ENCODE assay signal across 9 cellular contexts in the genomic region with DNA sequence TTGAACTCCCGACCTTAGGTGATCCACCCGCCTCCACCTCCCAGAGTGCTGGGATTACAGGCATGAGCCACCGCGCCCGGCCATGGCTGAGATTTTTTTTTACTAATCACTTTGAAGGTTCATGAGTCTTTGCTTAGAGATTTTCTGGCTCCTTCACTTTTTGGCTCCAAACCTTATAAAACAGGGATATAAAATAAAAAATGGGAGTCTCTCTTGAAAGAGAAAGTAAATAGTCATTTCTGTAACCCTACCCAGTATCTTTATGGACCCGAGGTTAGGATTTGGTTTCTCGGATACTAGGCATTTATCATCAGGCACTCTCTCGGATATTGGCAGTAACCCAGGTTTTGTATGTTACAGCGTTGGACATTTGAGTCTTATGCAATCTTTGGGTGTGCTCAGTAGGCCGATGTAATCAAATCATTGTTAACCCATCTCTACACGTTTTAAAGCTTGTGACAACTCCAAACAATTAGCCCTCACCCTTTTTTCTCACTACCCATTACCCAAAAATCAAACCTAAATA. TPM values are rescaled to one million over a fixed set of nuclear protein-coding genes. Genes with fewer than 3 reads are reported as not detected.
A peak's percentile ranks its signal among the peaks of the same experiment; 100 is the strongest.
DNase-seq lines count a peak whose midpoint lies in the region; ATAC-seq and TF ChIP-seq lines count a peak whose summit lies in the region.
"Had no signal": no experiment of that assay in that cellular context is flagged by ENCODE, and none has a peak within 500 bp of the region (broad histone marks: within the 10 kb centered on the region; RNA-seq: fewer than 3 reads in every experiment).

No MANE protein-coding gene starts in this region.

- no peak for TF ChIP-seq CTCF in testis (IDR thresholded peaks at IDR 0.05)

- no peaks in the 10 kb centered on the region for H3K36me3 ChIP-seq in testis (ENCODE audit: low read depth, missing control alignments)

- peaks cover 6% of the 10 kb centered on the region for H3K4me1 ChIP-seq in testis

- 46 to 52% methylated on average over 11 of the region's 11 CpGs for WGBS in testis, 2 donors

- no peak overlapping the region for H3K27ac ChIP-seq in testis

- peak; percentile 27 for DNase-seq in HEK293T (ENCODE audit: extremely low spot score)
- DNase-seq in RPMI7951 (ENCODE audit: low read depth), result peak; percentile 82
- DNase-seq in foreskin melanocyte, result peak; percentile 18
- DNase-seq in skeletal muscle cell (ENCODE audit: low read depth), result peak; percentile 72
- no peak for DNase-seq in testis
- DNase-seq in activated CD4-positive, alpha-beta T cell treated with anti-CD3 and anti-CD28 coated beads for 1 hour, result no peak
- DNase-seq: retina had no signal

- H3K9me3 ChIP-seq in testis, result no peaks in the 10 kb centered on the region

- no peaks in the 10 kb centered on the region for H3K27me3 ChIP-seq in testis

- TF ChIP-seq POLR2A in testis (IDR thresholded peaks at IDR 0.05), result no peak

- ATAC-seq in GM21360 (IDR thresholded peaks at IDR 0.05; ENCODE audit: unreplicated experiment) (no peak), HG02973 (IDR thresholded peaks at IDR 0.05; ENCODE audit: unreplicated experiment) (no peak)

- CTCF ChIA-PET in HEK293T (lab: Yijun Ruan, JAX), result interaction anchor here (2.0 kb wide), 1 partner anchor 97 kb away, joined by 6 read pairs; no protein-coding TSS in a partner anchor

- intact Hi-C loops in testis (cut with DNase I; ENCODE audit: low total_unique reads), result no loop called here

- H3K4me3 ChIP-seq in skeletal muscle cell (ENCODE audit: low read depth, low read length) (no peak overlapping the region), testis (no peak overlapping the region)

- POLR2A ChIA-PET in HEK293T (lab: Yijun Ruan, JAX), result no interaction called here

TF ChIP-seq in HEK293T, 16 proteins besides CTCF, POLR2A, EP300 and RAD21:
- TF ChIP-seq ELF4 (IDR thresholded peaks at IDR 0.05) (no peak), BHLHE40 (IDR thresholded peaks at IDR 0.05; ENCODE audit: borderline replicate concordance) (no peak), FOXA1 (IDR thresholded peaks at IDR 0.05) (no peak), LEF1 (IDR thresholded peaks at IDR 0.05; ENCODE audit: borderline replicate concordance) (no peak), FOXM1 (IDR thresholded peaks at IDR 0.05; ENCODE audit: borderline replicate concordance) (no peak), ARNT (IDR thresholded peaks at IDR 0.05) (no peak), SP1 (IDR thresholded peaks at IDR 0.05) (no peak), ZNF384 (IDR thresholded peaks at IDR 0.05) (no peak), L3MBTL2 (conservative IDR thresholded peaks at IDR 0.05) (no peak), HDGF (IDR thresholded peaks at IDR 0.05; ENCODE audit: borderline replicate concordance) (no peak), FOXK2 (IDR thresholded peaks at IDR 0.05) (no peak), CTBP1 (IDR thresholded peaks at IDR 0.05; ENCODE audit: borderline replicate concordance) (no peak), TARDBP (IDR thresholded peaks at IDR 0.05) (no peak), SUZ12 (IDR thresholded peaks at IDR 0.05) (no peak), NFRKB (IDR thresholded peaks at IDR 0.05) (no peak)
- TF ChIP-seq, protein P1, sequence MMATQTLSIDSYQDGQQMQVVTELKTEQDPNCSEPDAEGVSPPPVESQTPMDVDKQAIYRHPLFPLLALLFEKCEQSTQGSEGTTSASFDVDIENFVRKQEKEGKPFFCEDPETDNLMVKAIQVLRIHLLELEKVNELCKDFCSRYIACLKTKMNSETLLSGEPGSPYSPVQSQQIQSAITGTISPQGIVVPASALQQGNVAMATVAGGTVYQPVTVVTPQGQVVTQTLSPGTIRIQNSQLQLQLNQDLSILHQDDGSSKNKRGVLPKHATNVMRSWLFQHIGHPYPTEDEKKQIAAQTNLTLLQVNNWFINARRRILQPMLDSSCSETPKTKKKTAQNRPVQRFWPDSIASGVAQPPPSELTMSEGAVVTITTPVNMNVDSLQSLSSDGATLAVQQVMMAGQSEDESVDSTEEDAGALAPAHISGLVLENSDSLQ (IDR thresholded peaks at IDR 0.05), result no peak

RNA-seq across cellular contexts. Expression of a gene that starts 25.3 kb away (rescaled TPM):
- 10.3 and 12.4 TPM in 2 replicates for total RNA-seq in RPMI7951 (2014; rRNA removed; shearing (Covaris generic))
- 10 to 100 TPM; 33.1 to 36.1 TPM for total RNA-seq in testis
- polyA plus RNA-seq in testis (ENCODE audit: insufficient read depth, low read depth, low replicate concordance), result 21.2 TPM

Comparison
In these comparisons a context has a peak if more than half of its experiments do, and no peak if none do; other contexts are left out.
1. DNase-seq: peak in HEK293T (single experiment), RPMI7951 (single experiment), foreskin melanocyte (single experiment) and skeletal muscle cell (single experiment); none in testis (single experiment) and activated CD4-positive, alpha-beta T cell treated with anti-CD3 and anti-CD28 coated beads for 1 hour (single experiment).